In the genomic region with DNA sequence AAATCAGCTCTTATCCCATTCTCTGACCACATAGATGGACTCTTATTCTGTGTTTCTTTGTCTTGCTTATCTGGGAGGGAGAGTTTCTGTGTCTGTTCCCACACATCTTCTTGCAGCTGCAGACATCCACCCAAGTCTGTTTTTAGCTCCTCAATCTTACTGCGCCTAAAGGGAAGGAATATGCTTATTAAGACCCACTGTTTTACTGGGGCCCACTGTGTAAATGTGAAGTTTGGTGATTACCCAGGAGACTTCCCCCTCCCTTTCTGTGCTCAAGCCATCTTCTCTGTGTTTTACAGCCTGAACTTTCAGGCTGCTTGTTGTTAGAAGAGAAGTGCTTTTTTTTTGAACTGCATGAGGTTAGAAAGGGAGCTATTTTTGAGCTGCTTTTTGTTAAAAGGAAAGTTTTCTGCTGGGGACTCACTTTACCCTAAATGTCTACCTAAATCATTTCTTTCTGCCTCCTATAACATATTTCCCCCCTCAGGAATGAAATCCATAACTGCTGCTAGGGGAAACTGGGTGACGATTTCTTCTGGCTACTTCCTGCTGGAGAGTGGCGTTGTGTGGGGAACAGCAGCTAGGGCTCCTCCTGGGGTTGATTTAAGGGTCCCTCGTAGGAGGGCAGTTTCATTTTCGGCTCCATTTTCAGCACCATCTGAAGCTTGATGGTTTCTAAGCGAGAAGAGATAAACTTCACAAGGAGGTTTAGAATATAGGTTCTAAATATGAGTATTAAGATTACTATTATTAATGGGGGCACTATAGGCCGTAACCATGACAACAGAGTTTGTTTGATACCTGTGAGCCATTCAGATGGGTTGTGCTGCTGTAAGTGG, we compare ENCODE assay signal across 8 cellular contexts. TPM values are rescaled to one million over a fixed set of nuclear protein-coding genes. Genes with fewer than 3 reads are reported as not detected.
DNase-seq lines count a peak whose midpoint lies in the region; ATAC-seq, FAIRE-seq and TF ChIP-seq lines count a peak whose summit lies in the region.

No MANE protein-coding gene starts in this region.

- no peaks in the 10 kb centered on the region for H3K27me3 ChIP-seq in BE2C

- no peaks in the 10 kb centered on the region for H3K4me1 ChIP-seq in BE2C

- no peaks in the 10 kb centered on the region for H3K9me3 Mint-ChIP-seq in naive thymus-derived CD8-positive, alpha-beta T cell

- H3K4me3 ChIP-seq in cardiac fibroblast (replicated peaks in 1 of 2; ENCODE audit: low read depth in 2 of 2, low read length in 2 of 2) (no peak overlapping the region), BE2C (ENCODE audit: low read depth, low read length) (no peak overlapping the region)

- POLR2A ChIA-PET in naive thymus-derived CD8-positive, alpha-beta T cell (lab: Charles Lee), result no interaction called here

- peaks cover 0 to 7% (median 0%) of the 10 kb centered on the region in 5 donors for H3K27me3 Mint-ChIP-seq in naive thymus-derived CD8-positive, alpha-beta T cell

- no peaks in the 10 kb centered on the region for H3K36me3 ChIP-seq in BE2C

- DNase-seq in GM19239 (ENCODE audit: insufficient read length, low spot score) (no peak), cardiac fibroblast (ENCODE audit: low read depth in 2 of 2) (peak; percentile 31 to 42), COR-L47 (lab: John Stamatoyannopoulos, UW) (no peak), BE2C (no peak), frontal cortex (ENCODE audit: low spot score in 2 of 2) (no peak)
- DNase-seq in naive thymus-derived CD8-positive, alpha-beta T cell, result peak in 1 of 10 donors; percentile 12
- no peak for DNase-seq in activated CD4-positive, alpha-beta T cell treated with anti-CD3 and anti-CD28 coated beads for 48 hours

- peaks cover 7 to 26% (median 14%) of the 10 kb centered on the region in 4 donors for H3K4me1 Mint-ChIP-seq in naive thymus-derived CD8-positive, alpha-beta T cell

- H3K36me3 Mint-ChIP-seq in naive thymus-derived CD8-positive, alpha-beta T cell, result no peaks in the 10 kb centered on the region

- ATAC-seq in HG03280 (IDR thresholded peaks at IDR 0.05; ENCODE audit: unreplicated experiment), result peak; percentile 48
- peak; percentile 44 to 58 for ATAC-seq in naive thymus-derived CD8-positive, alpha-beta T cell

- peak overlapping the region in 8 of 10 donors; percentile 7 to 87 (median 58) for H3K27ac Mint-ChIP-seq in naive thymus-derived CD8-positive, alpha-beta T cell

- peak overlapping the region; percentile 40 to 83 (median 69) for H3K4me3 Mint-ChIP-seq in naive thymus-derived CD8-positive, alpha-beta T cell

- FAIRE-seq in GM19239 (lab: Jason Lieb, UNC) (peak; percentile 94), frontal cortex (lab: Jason Lieb, UNC) (no peak)

- TF ChIP-seq CTCF in cardiac fibroblast (IDR thresholded peaks at IDR 0.05; ENCODE audit: low read depth, low read length) (no peak), BE2C (IDR thresholded peaks at IDR 0.05; ENCODE audit: low read depth, low read length) (no peak)

- no peaks in the 10 kb centered on the region for H3K9me3 ChIP-seq in BE2C

RNA-seq across cellular contexts. Expression of a gene that starts 39.5 kb away (rescaled TPM):
- 10 to 100 TPM; 30.8 to 37.7 TPM for total RNA-seq in naive thymus-derived CD8-positive, alpha-beta T cell
- 10 to 100 TPM; 30.2 to 45.3 (median 41.4) TPM for polyA plus RNA-seq in naive thymus-derived CD8-positive, alpha-beta T cell
- polyA plus RNA-seq in BE2C (2012; ENCODE audit: insufficient read depth, insufficient read length, low read depth), result 6.6 TPM
- 13.5 TPM for total RNA-seq in frontal cortex

RNA-seq across cellular contexts. Expression of a gene that starts 48.0 kb away (rescaled TPM):
- total RNA-seq in naive thymus-derived CD8-positive, alpha-beta T cell, result 10 to 100 TPM in 1 of 2 experiments, 1 to 10 TPM in 1; 8.0 to 10.0 TPM
- polyA plus RNA-seq in naive thymus-derived CD8-positive, alpha-beta T cell, result 10 to 100 TPM in 1 of 3 donors, 1 to 10 TPM in 2; 2.9 to 15.8 (median 3.8) TPM
- polyA plus RNA-seq in BE2C (2012; ENCODE audit: insufficient read depth, insufficient read length, low read depth), result 4.1 TPM
- 2.4 TPM for total RNA-seq in frontal cortex

Comparison
In these comparisons a context has a peak if more than half of its experiments do, and no peak if none do; other contexts are left out.
1. DNase-seq: peak in cardiac fibroblast (2 of 2); none in GM19239 (single experiment), COR-L47 (single experiment), BE2C (single experiment), frontal cortex (0 of 2) and activated CD4-positive, alpha-beta T cell treated with anti-CD3 and anti-CD28 coated beads for 48 hours (single experiment).